Comparison of ENCODE assay signal across 1 cellular context in genomic region chr16:4695473-4696171, GRCh38.
A peak's percentile ranks its signal among the peaks of the same experiment; 100 is the strongest.
TF ChIP-seq lines count a peak whose summit lies in the region.

No MANE protein-coding gene starts in this region.

TF ChIP-seq in GM23338, 12 proteins besides CTCF, POLR2A, EP300 and RAD21 (continued from another document):
- no peak for TF ChIP-seq REST (IDR thresholded peaks at IDR 0.05; ENCODE audit: unreplicated experiment)
- TF ChIP-seq POLR2AphosphoS5 (IDR thresholded peaks at IDR 0.05; ENCODE audit: low read depth) = peak; percentile 10
TF ChIP-seq in GM23338: peak in this region for 1.
